8 cellular contexts compared by ENCODE assay signal in genomic region chr14:104689620-104690265, GRCh38. TPM values are rescaled to one million over a fixed set of nuclear protein-coding genes. Genes with fewer than 3 reads are reported as not detected.
DNase-seq lines count a peak whose midpoint lies in the region; ATAC-seq and TF ChIP-seq lines count a peak whose summit lies in the region.

No MANE protein-coding gene starts in this region.

- no peaks in the 10 kb centered on the region for H3K36me3 Mint-ChIP-seq in naive B cell

- DNase-seq in PC-3, result peak; percentile 17
- no peak for DNase-seq in naive B cell
- DNase-seq in UCSD-AML1 (lab: John Stamatoyannopoulos, UW; ENCODE audit: unreplicated experiment), result no peak
- no peak for DNase-seq in NCI-H146 treated with DMSO at 0.1 percent for 48 hours (lab: John Stamatoyannopoulos, UW; ENCODE audit: unreplicated experiment)
- DNase-seq in NCI-H1930 (lab: John Stamatoyannopoulos, UW), result no peak

- H4K20me1 ChIP-seq in PC-3 (ENCODE audit: low read length), result peaks cover 47% of the 10 kb centered on the region

- H3K4me3 ChIP-seq in GM12875 (ENCODE audit: low read depth, low read length) (peak overlapping the region; percentile 74), PC-3 (ENCODE audit: low read length) (peak overlapping the region; percentile 96), ectodermal cell (ENCODE audit: insufficient read depth, low read depth, low read length) (peak overlapping the region; percentile 54)

- peak overlapping the region; percentile 89 for H3K9ac ChIP-seq in PC-3 (ENCODE audit: low read length)

- no peaks in the 10 kb centered on the region for H3K27me3 Mint-ChIP-seq in naive B cell

- intact Hi-C loops in PC-3 (cut with micrococcal nuclease), result loop anchor here (1.0 to 2.0 kb wide), 2 partner anchors 8 to 39 kb away; no protein-coding TSS in a partner anchor

- H3K27me3 ChIP-seq in PC-3 (ENCODE audit: low read length) (no peaks in the 10 kb centered on the region), ectodermal cell (ENCODE audit: control insufficient read depth, insufficient read depth, low read length, poor library complexity, severe bottlenecking) (no peaks in the 10 kb centered on the region)

- H3K4me1 ChIP-seq in PC-3 (ENCODE audit: insufficient read depth, low read length) (peaks cover 61% of the 10 kb centered on the region), ectodermal cell (ENCODE audit: control insufficient read depth, insufficient read depth, low read length) (peaks cover 45% of the 10 kb centered on the region)

- H3K4me3 Mint-ChIP-seq in naive B cell, result peak overlapping the region; percentile 64 to 91 (median 78)

- H3K27ac Mint-ChIP-seq in naive B cell, result peak overlapping the region in 1 of 6 donors; percentile 50

- H3K27ac ChIP-seq in PC-3 (ENCODE audit: low read length) (peak overlapping the region; percentile 53), ectodermal cell (ENCODE audit: insufficient read depth, low read depth, low read length, poor library complexity, severe bottlenecking) (no peak overlapping the region)

- 2% methylated on average over 69 of the region's 69 CpGs for WGBS in ectodermal cell, 2 experiments

- H3K9me3 Mint-ChIP-seq in naive B cell, result no peaks in the 10 kb centered on the region

- peaks cover 53% of the 10 kb centered on the region for H3K79me2 ChIP-seq in PC-3 (ENCODE audit: low read length)

- TF ChIP-seq CTCF in GM12875 (IDR thresholded peaks at IDR 0.05; ENCODE audit: borderline replicate concordance, insufficient read depth, low read depth, low read length) (no peak), PC-3 (conservative IDR thresholded peaks at IDR 0.05; ENCODE audit: low read depth, low read length) (no peak)

- POLR2A ChIA-PET in PC-3 (lab: Charles Lee; ENCODE audit: unreplicated experiment), result interaction anchor here (0.6 kb wide), 1 partner anchor 871 kb away, joined by 3 read pairs; no protein-coding TSS in a partner anchor

- H3K36me3 ChIP-seq in PC-3 (ENCODE audit: low read depth, low read length) (peaks cover 9% of the 10 kb centered on the region; the same call in 1 of the 2 replicates), ectodermal cell (ENCODE audit: control insufficient read depth, insufficient read depth, low read length) (no peaks in the 10 kb centered on the region)

- peaks cover 44 to 73% (median 53%) of the 10 kb centered on the region in 3 donors for H3K4me1 Mint-ChIP-seq in naive B cell

- no peaks in the 10 kb centered on the region for H3K9me3 ChIP-seq in PC-3 (ENCODE audit: low read length)
- H3K9me3 ChIP-seq in ectodermal cell (ENCODE audit: control insufficient read depth, low read length), result no peaks in the 10 kb centered on the region

- H3K9me2 ChIP-seq in PC-3 (replicated peaks; ENCODE audit: low read length), result no peaks in the 10 kb centered on the region

- H2AFZ ChIP-seq in PC-3 (ENCODE audit: low read length), result no peak overlapping the region

- peak overlapping the region; percentile 99 for H3K4me2 ChIP-seq in PC-3 (ENCODE audit: low read length)

- no peak for ATAC-seq in PC-3
- peak; percentile 24 to 32 for ATAC-seq in naive B cell (ENCODE audit: low read depth in 2 of 2)
- ATAC-seq in HG02678 (IDR thresholded peaks at IDR 0.05; ENCODE audit: unreplicated experiment), result no peak

- no peaks in the 10 kb centered on the region for H3F3A ChIP-seq in PC-3 (ENCODE audit: low read length, unreplicated experiment)

- no TSS peak for BruUV-seq in PC-3 (replicated peaks; lab: Mats Ljungman, UMichigan)

- CTCF ChIA-PET in PC-3 (lab: Charles Lee), result no interaction called here

RNA-seq across cellular contexts. Expression of gene INF2, which starts 0.3 kb away (rescaled TPM):
- total RNA-seq in PC-3 (2014; rRNA removed), result 132 and 161 TPM in 2 replicates
- 36.6 TPM for polyA plus RNA-seq in ectodermal cell (2013, experiment 1 of 4)
- 33.4 TPM for polyA plus RNA-seq in ectodermal cell (2013, experiment 2 of 4)
- polyA plus RNA-seq in ectodermal cell (2013, experiment 3 of 4), result 30.1 TPM
- polyA plus RNA-seq in ectodermal cell (2013, experiment 4 of 4), result 29.7 TPM
- polyA plus RNA-seq in naive B cell (ENCODE audit: low read depth in 6 of 6), result 10 to 100 TPM in 1 of 6 donors, 1 to 10 TPM in 5; 2.8 to 10.2 (median 5.5) TPM

RNA-seq across cellular contexts. Expression of gene ADSS1, which starts 34.3 kb away (rescaled TPM):
- 7.9 and 8.8 TPM in 2 replicates for total RNA-seq in PC-3 (2014; rRNA removed)
- polyA plus RNA-seq in ectodermal cell (2013, experiment 1 of 4), result 19.7 TPM
- polyA plus RNA-seq in ectodermal cell (2013, experiment 2 of 4), result 21.9 TPM
- 16.9 TPM for polyA plus RNA-seq in ectodermal cell (2013, experiment 3 of 4)
- polyA plus RNA-seq in ectodermal cell (2013, experiment 4 of 4), result 20.1 TPM
- polyA plus RNA-seq in naive B cell (ENCODE audit: low read depth in 6 of 6), result under 1 TPM in 2 of 6 donors, not detected in 4; 0.17 to 0.29 TPM

Comparison
In these comparisons a context has a peak if more than half of its experiments do, and no peak if none do; other contexts are left out.
1. ATAC-seq: peak in naive B cell (2 of 2); none in PC-3 (single experiment) and HG02678 (single experiment).
2. Peak in every context shown above with its lines, with median percentiles within 50 percentile points of each other: H3K4me3 ChIP-seq.